In genomic region chr4:142095886-142096605, GRCh38 we compare ENCODE assay signal across 10 cellular contexts.
DNase-seq lines count a peak whose midpoint lies in the region; ATAC-seq and TF ChIP-seq lines count a peak whose summit lies in the region.
"Had no signal": no experiment of that assay in that cellular context is flagged by ENCODE, and none has a peak within 500 bp of the region (broad histone marks: within the 10 kb centered on the region; RNA-seq: fewer than 3 reads in every experiment).

No MANE protein-coding gene starts in this region.

- H3K9me3 ChIP-seq in spleen (no peaks in the 10 kb centered on the region), Peyer's patch (no peaks in the 10 kb centered on the region)

- no peak for ATAC-seq in GM18502 (IDR thresholded peaks at IDR 0.05; ENCODE audit: poor library complexity, unreplicated experiment)
- no peak for ATAC-seq in GM19455 (IDR thresholded peaks at IDR 0.05; ENCODE audit: unreplicated experiment)
- ATAC-seq: activated T-cell treated with anti-CD3 and anti-CD28 coated beads, Interleukin-2, amount 50 U/mL, for 72 hours had no signal

- H3K27me3 ChIP-seq in spleen (replicated peaks in 1 of 7) (no peaks in the 10 kb centered on the region), Peyer's patch (no peaks in the 10 kb centered on the region)

- DNase-seq in Caki2 (ENCODE audit: low read depth) = peak; percentile 79
- peak; percentile 8 for DNase-seq in NCI-H2081 treated with DMSO at 0.1 percent for 48 hours (lab: John Stamatoyannopoulos, UW)
- peak; percentile 93 to 97 for DNase-seq in cardiac fibroblast (ENCODE audit: low read depth in 2 of 2)
- peak; percentile 85 for DNase-seq in non-pigmented ciliary epithelial cell (ENCODE audit: low read depth)
- DNase-seq in spleen = no peak
- no peak for DNase-seq in Peyer's patch
- DNase-seq: activated T-cell treated with anti-CD3 and anti-CD28 coated beads, Interleukin-2, amount 50 U/mL, for 72 hours; posterior cingulate gyrus had no signal

- H3K4me1 ChIP-seq in spleen = no peaks in the 10 kb centered on the region
- no peaks in the 10 kb centered on the region for H3K4me1 ChIP-seq in Peyer's patch

- no peak overlapping the region for H3K4me3 ChIP-seq in cardiac fibroblast (replicated peaks in 1 of 2; ENCODE audit: low read depth in 2 of 2, low read length in 2 of 2)
- H3K4me3 ChIP-seq in spleen = no peak overlapping the region
- H3K4me3 ChIP-seq in Peyer's patch = no peak overlapping the region

- WGBS in spleen, 5 donors = 80 to 93% (median 88%) methylated on average over 3 of the region's 3 CpGs

- TF ChIP-seq POLR2A in spleen (IDR thresholded peaks at IDR 0.05) = no peak
- TF ChIP-seq POLR2A in Peyer's patch (IDR thresholded peaks at IDR 0.05) = no peak

- intact Hi-C loops in spleen (cut with DNase I; ENCODE audit: low total_unique reads) = no loop called here

- no peak overlapping the region for H3K27ac ChIP-seq in spleen
- H3K27ac ChIP-seq in Peyer's patch = no peak overlapping the region

- TF ChIP-seq CTCF in cardiac fibroblast (IDR thresholded peaks at IDR 0.05; ENCODE audit: low read depth, low read length) = no peak
- TF ChIP-seq CTCF in spleen (IDR thresholded peaks at IDR 0.05 in 8 of 11, conservative IDR thresholded peaks at IDR 0.05 in 3 of 11) = no peak
- no peak for TF ChIP-seq CTCF in Peyer's patch (IDR thresholded peaks at IDR 0.05)

- in situ Hi-C loops in Caki2 (cut with HindIII; ENCODE audit: low pct_unique_long_range_greater_than_20kb, low sequenced_read_pairs) = no loop called here

- H3K36me3 ChIP-seq in spleen = no peaks in the 10 kb centered on the region
- no peaks in the 10 kb centered on the region for H3K36me3 ChIP-seq in Peyer's patch

Comparison
In these comparisons a context has a peak if more than half of its experiments do, and no peak if none do; other contexts are left out.
1. DNase-seq: peak in Caki2 (single experiment), NCI-H2081 treated with DMSO at 0.1 percent for 48 hours (single experiment), cardiac fibroblast (2 of 2) and non-pigmented ciliary epithelial cell (single experiment); none in spleen (single experiment) and Peyer's patch (0 of 3).